17 cellular contexts compared by ENCODE assay signal in genomic region chr6:161218222-161218621, GRCh38. TPM values are rescaled to one million over a fixed set of nuclear protein-coding genes. Genes with fewer than 3 reads are reported as not detected.
A peak's percentile ranks its signal among the peaks of the same experiment; 100 is the strongest.
DNase-seq lines count a peak whose midpoint lies in the region; ATAC-seq and TF ChIP-seq lines count a peak whose summit lies in the region.
"Had no signal": no experiment of that assay in that cellular context is flagged by ENCODE, and none has a peak within 500 bp of the region (broad histone marks: within the 10 kb centered on the region; RNA-seq: fewer than 3 reads in every experiment).

No MANE protein-coding gene starts in this region.

- no peaks in the 10 kb centered on the region for H3K9me2 ChIP-seq in GM23338 (ENCODE audit: insufficient read depth)
- H3K9me2 ChIP-seq in OCI-LY1 (ENCODE audit: low read depth, low read length): no peaks in the 10 kb centered on the region

- H3K27ac ChIP-seq in GM23338 (ENCODE audit: low read depth): no peak overlapping the region
- no peak overlapping the region for H3K27ac ChIP-seq in OCI-LY1 (ENCODE audit: low read depth, low read length, poor library complexity, severe bottlenecking)
- H3K27ac ChIP-seq in osteoblast (ENCODE audit: low read depth, low read length): no peak overlapping the region
- H3K27ac ChIP-seq in mesendoderm (ENCODE audit: low read depth, low read length): no peak overlapping the region
- H3K27ac ChIP-seq in trophoblast cell (ENCODE audit: low read depth, low read length): no peak overlapping the region
- H3K27ac ChIP-seq: BLaER1, cardiac muscle cell, SJSA1, vagina had no signal

- no peak overlapping the region for H4K91ac ChIP-seq in trophoblast cell (ENCODE audit: low read depth, low read length)

- H3K9ac ChIP-seq in OCI-LY1 (ENCODE audit: low read length) (no peak overlapping the region), mesendoderm (ENCODE audit: low read length) (no peak overlapping the region), trophoblast cell (ENCODE audit: low read length) (no peak overlapping the region)
- H3K9ac ChIP-seq: BLaER1 had no signal

- peaks cover 81% of the 10 kb centered on the region for H3K36me3 Mint-ChIP-seq in GM23338 (ENCODE audit: low read depth)

- no peak overlapping the region for H3K27ac Mint-ChIP-seq in GM23338
- H3K27ac Mint-ChIP-seq: activated T-helper 17 cell treated with anti-CD3 and anti-CD28 coated beads, Interleukin-2, amount 50 U/mL, for 72 hours; nephron had no signal

- no peaks in the 10 kb centered on the region for H3K4me1 ChIP-seq in GM23338 (ENCODE audit: insufficient read depth)
- H3K4me1 ChIP-seq in OCI-LY1 (ENCODE audit: insufficient read depth, low read length, severe bottlenecking): no peaks in the 10 kb centered on the region
- H3K4me1 ChIP-seq in osteoblast (ENCODE audit: insufficient read depth, low read length): peaks cover 15% of the 10 kb centered on the region
- H3K4me1 ChIP-seq in mesendoderm (ENCODE audit: control insufficient read depth, low read depth, low read length): no peaks in the 10 kb centered on the region
- H3K4me1 ChIP-seq in trophoblast cell (ENCODE audit: control insufficient read depth in 1 of 2, insufficient read depth in 2 of 2, low read length in 2 of 2): peaks cover 0 to 3% of the 10 kb centered on the region in 2 experiments
- H3K4me1 ChIP-seq: BLaER1, vagina had no signal

- H2BK15ac ChIP-seq in mesendoderm (replicated peaks; ENCODE audit: low read depth): no peak overlapping the region

- H2AFZ ChIP-seq in GM23338: no peak overlapping the region
- H2AFZ ChIP-seq in OCI-LY1 (ENCODE audit: low read length): no peak overlapping the region
- H2AFZ ChIP-seq in osteoblast (ENCODE audit: low read length): no peak overlapping the region
- no peak overlapping the region for H2AFZ ChIP-seq in trophoblast cell (ENCODE audit: insufficient read depth, low read length, poor library complexity)

- no peak overlapping the region for H3K4me3 ChIP-seq in GM23338
- no peak overlapping the region for H3K4me3 ChIP-seq in OCI-LY1 (ENCODE audit: low read depth, low read length, poor library complexity, severe bottlenecking)
- H3K4me3 ChIP-seq in cardiac fibroblast (replicated peaks in 1 of 2; ENCODE audit: low read depth in 2 of 2, low read length in 2 of 2): no peak overlapping the region
- H3K4me3 ChIP-seq in osteoblast (ENCODE audit: insufficient read depth, low read length): no peak overlapping the region
- no peak overlapping the region for H3K4me3 ChIP-seq in mesendoderm (ENCODE audit: low read length)
- H3K4me3 ChIP-seq in trophoblast cell (ENCODE audit: low read depth, low read length): no peak overlapping the region
- H3K4me3 ChIP-seq: BLaER1, cardiac muscle cell, SJSA1, vagina had no signal

- H4K5ac ChIP-seq in mesendoderm (ENCODE audit: low read length): no peak overlapping the region

- H3K23ac ChIP-seq in mesendoderm (ENCODE audit: low read length): no peak overlapping the region
- H3K23ac ChIP-seq in trophoblast cell (ENCODE audit: low read length): no peak overlapping the region

- H3K4me2 ChIP-seq in GM23338: no peak overlapping the region
- H3K4me2 ChIP-seq in OCI-LY1 (ENCODE audit: low read length): no peak overlapping the region
- no peak overlapping the region for H3K4me2 ChIP-seq in osteoblast (ENCODE audit: insufficient read depth, low read length)
- H3K4me2 ChIP-seq in mesendoderm (ENCODE audit: low read length): no peak overlapping the region
- H3K4me2 ChIP-seq in trophoblast cell (ENCODE audit: low read length): no peak overlapping the region
- H3K4me2 ChIP-seq: BLaER1 had no signal

- H3K18ac ChIP-seq in mesendoderm (ENCODE audit: low read length) (no peak overlapping the region), trophoblast cell (ENCODE audit: low read length) (no peak overlapping the region)

- no CpG with 5 or more reads among the region's 5 CpGs for WGBS in mesendoderm (ENCODE audit: extremely low coverage, insufficient coverage, low lambda C conversion rate)
- WGBS in trophoblast cell (ENCODE audit: extremely low coverage, insufficient coverage, insufficient read length): no CpG with 5 or more reads among the region's 5 CpGs

- peaks cover 9% of the 10 kb centered on the region for H3K27me3 Mint-ChIP-seq in GM23338 (ENCODE audit: insufficient read depth, low read depth, poor library complexity)
- H3K27me3 Mint-ChIP-seq: activated T-helper 17 cell treated with anti-CD3 and anti-CD28 coated beads, Interleukin-2, amount 50 U/mL, for 72 hours had no signal

- peaks cover 44% of the 10 kb centered on the region for H3K9me3 Mint-ChIP-seq in GM23338

- H3K4me3 Mint-ChIP-seq in GM23338: no peak overlapping the region
- H3K4me3 Mint-ChIP-seq: activated T-helper 17 cell treated with anti-CD3 and anti-CD28 coated beads, Interleukin-2, amount 50 U/mL, for 72 hours; nephron had no signal

- H2BK120ac ChIP-seq in mesendoderm (ENCODE audit: low read depth, low read length) (no peak overlapping the region), trophoblast cell (ENCODE audit: insufficient read depth, low read length, poor library complexity) (no peak overlapping the region)

- ATAC-seq in GM23338: no peak
- ATAC-seq: activated T-helper 17 cell treated with anti-CD3 and anti-CD28 coated beads, Interleukin-2, amount 50 U/mL, for 72 hours had no signal

- no peak for DNase-seq in GM23338 (ENCODE audit: low spot score)
- peak in 1 of 2 donors; percentile 27 for DNase-seq in cardiac fibroblast (ENCODE audit: low read depth in 2 of 2)
- no peak for DNase-seq in osteoblast (ENCODE audit: insufficient read length, low spot score, missing footprints)
- no peak for DNase-seq in SW 1271 (lab: John Stamatoyannopoulos, UW)
- no peak for DNase-seq in mesendoderm
- DNase-seq in trophoblast cell: no peak
- DNase-seq: activated CD4-positive, CD25-positive, alpha-beta regulatory T cell treated with anti-CD3 and anti-CD28 coated beads, Interleukin-2, amount 50 U/mL, for 72 hours; NCI-H187; NCI-H446 treated with DMSO at 0.1 percent for 48 hours; stimulated activated CD4-positive, alpha-beta T cell treated with anti-CD3 and anti-CD28 coated beads, Interleukin-4, amount 100 ng/mL, for 24 hours had no signal

- H3K4me1 Mint-ChIP-seq in GM23338: no peaks in the 10 kb centered on the region
- H3K4me1 Mint-ChIP-seq: activated T-helper 17 cell treated with anti-CD3 and anti-CD28 coated beads, Interleukin-2, amount 50 U/mL, for 72 hours; nephron had no signal

- TF ChIP-seq CTCF in GM23338 (conservative IDR thresholded peaks at IDR 0.05; ENCODE audit: low read depth in 2 of 2): peak; percentile 31 to 51
- peak; percentile 41; the same call in 1 of the 2 replicates for TF ChIP-seq CTCF in OCI-LY1 (IDR thresholded peaks at IDR 0.05; ENCODE audit: low read length)
- peak; percentile 2 for TF ChIP-seq CTCF in cardiac fibroblast (IDR thresholded peaks at IDR 0.05; ENCODE audit: low read depth, low read length)
- TF ChIP-seq CTCF in osteoblast (IDR thresholded peaks at IDR 0.05; ENCODE audit: extremely low read depth, low read depth, low read length): peak; percentile 36

- H4K20me1 ChIP-seq in GM23338 (replicated peaks; ENCODE audit: insufficient read depth) (0 out of 2 replicates have a peak, but pooled peaks cover under 1% of the 10 kb centered on the region), OCI-LY1 (ENCODE audit: insufficient read depth, low read length) (no peaks in the 10 kb centered on the region), osteoblast (ENCODE audit: insufficient read depth, low read length) (no peaks in the 10 kb centered on the region)
- H4K20me1 ChIP-seq: BLaER1 had no signal

- H2BK5ac ChIP-seq in mesendoderm (ENCODE audit: low read length) (no peak overlapping the region), trophoblast cell (ENCODE audit: low read depth, low read length, poor library complexity) (no peak overlapping the region)

- H3K36me3 ChIP-seq in GM23338 (ENCODE audit: insufficient read depth) (peaks cover 5% of the 10 kb centered on the region; the same call in 1 of the 2 replicates), OCI-LY1 (ENCODE audit: insufficient read depth, low read length) (no peaks in the 10 kb centered on the region), osteoblast (ENCODE audit: insufficient read depth, low read length) (no peaks in the 10 kb centered on the region), mesendoderm (ENCODE audit: control insufficient read depth, insufficient read depth, low read length) (peaks cover 3% of the 10 kb centered on the region), trophoblast cell (ENCODE audit: control insufficient read depth in 1 of 2, insufficient read depth in 2 of 2, low read length in 2 of 2) (peaks cover 8 to 20% of the 10 kb centered on the region in 2 experiments)
- H3K36me3 ChIP-seq: cardiac muscle cell, SJSA1, vagina had no signal

- H3K79me2 ChIP-seq in GM23338 (replicated peaks; ENCODE audit: insufficient read depth) (peaks cover 67% of the 10 kb centered on the region), OCI-LY1 (ENCODE audit: insufficient read depth, low read length) (no peaks in the 10 kb centered on the region), osteoblast (ENCODE audit: insufficient read depth, low read length) (peaks cover 3% of the 10 kb centered on the region), mesendoderm (ENCODE audit: control insufficient read depth, insufficient read depth, low read length) (peaks cover 5% of the 10 kb centered on the region), trophoblast cell (ENCODE audit: control insufficient read depth, insufficient read depth, low read length, poor library complexity) (no peaks in the 10 kb centered on the region)

- H3K79me1 ChIP-seq in mesendoderm (ENCODE audit: low read length) (peaks cover 23% of the 10 kb centered on the region), trophoblast cell (ENCODE audit: low read length) (no peaks in the 10 kb centered on the region)

- no peaks in the 10 kb centered on the region for H3K27me3 ChIP-seq in GM23338 (ENCODE audit: insufficient read depth)
- no peaks in the 10 kb centered on the region for H3K27me3 ChIP-seq in OCI-LY1 (ENCODE audit: insufficient read depth, low read length)
- H3K27me3 ChIP-seq in osteoblast (ENCODE audit: insufficient read depth, low read length): no peaks in the 10 kb centered on the region
- H3K27me3 ChIP-seq in mesendoderm (ENCODE audit: insufficient read depth, low read length, poor library complexity): no peaks in the 10 kb centered on the region
- H3K27me3 ChIP-seq in trophoblast cell (ENCODE audit: insufficient read depth, low read length): no peaks in the 10 kb centered on the region
- H3K27me3 ChIP-seq: BLaER1, cardiac muscle cell, SJSA1, vagina had no signal

- H3K56ac ChIP-seq in mesendoderm (ENCODE audit: low read length): no peak overlapping the region

- H3K14ac ChIP-seq in trophoblast cell (ENCODE audit: low read length): no peak overlapping the region

- H2BK12ac ChIP-seq in trophoblast cell (ENCODE audit: low read length): no peak overlapping the region

- H4K12ac ChIP-seq in trophoblast cell (ENCODE audit: low read depth, low read length): no peak overlapping the region

- H4K8ac ChIP-seq in mesendoderm (ENCODE audit: low read depth, low read length): no peak overlapping the region
- H4K8ac ChIP-seq in trophoblast cell (ENCODE audit: low read depth, low read length): no peak overlapping the region

- no peaks in the 10 kb centered on the region for H3F3A ChIP-seq in GM23338 (replicated peaks; ENCODE audit: low read depth)
- no peaks in the 10 kb centered on the region for H3F3A ChIP-seq in OCI-LY1 (ENCODE audit: insufficient read depth, low read length)

- no peaks in the 10 kb centered on the region for H3K9me3 ChIP-seq in OCI-LY1 (ENCODE audit: low read length)
- H3K9me3 ChIP-seq in osteoblast (ENCODE audit: low read depth, low read length): no peaks in the 10 kb centered on the region
- H3K9me3 ChIP-seq in trophoblast cell (ENCODE audit: insufficient read depth, low read depth, low read length): peaks cover 6% of the 10 kb centered on the region
- H3K9me3 ChIP-seq: SJSA1, vagina had no signal

- no peak overlapping the region for H2AK5ac ChIP-seq in mesendoderm (ENCODE audit: low read length)
- H2AK5ac ChIP-seq in trophoblast cell (ENCODE audit: low read length): no peak overlapping the region

- H3K4ac ChIP-seq in mesendoderm (ENCODE audit: low read depth, low read length) (no peak overlapping the region), trophoblast cell (ENCODE audit: low read depth, low read length) (no peak overlapping the region)

RNA-seq across cellular contexts. Expression of gene AGPAT4, which starts 55.6 kb away (rescaled TPM):
- total RNA-seq in GM23338 (2014; rRNA removed; shearing (Covaris generic)): 18.3 and 19.3 TPM in 2 replicates
- polyA plus RNA-seq in GM23338 (2016; fragmentation: Nextera tagmentation; extraction: Ambion mirVana): 7.0 and 8.9 TPM in 2 replicates
- 13.8 and 16.8 TPM in 2 replicates for total RNA-seq in osteoblast
- polyA plus RNA-seq in mesendoderm (2013, experiment 1 of 2): 12.2 TPM
- 10.8 TPM for polyA plus RNA-seq in mesendoderm (2013, experiment 2 of 2)
- polyA plus RNA-seq in trophoblast cell (2013): 10.5 and 11.6 TPM in 2 replicates
